Comparison of ENCODE assay signal across 1 cellular context in genomic region chr11:12537778-12538401, GRCh38.
TF ChIP-seq lines count a peak whose summit lies in the region.

No MANE protein-coding gene starts in this region.

TF ChIP-seq in GM23338, 12 proteins besides CTCF, POLR2A, EP300 and RAD21 (continued from another document):
- no peak for TF ChIP-seq ZNF462 (CRISPR knock-in tag; IDR thresholded peaks at IDR 0.05)
- TF ChIP-seq POLR2AphosphoS5 (IDR thresholded peaks at IDR 0.05; ENCODE audit: low read depth), result no peak
- TF ChIP-seq STAT1 (IDR thresholded peaks at IDR 0.05; ENCODE audit: unreplicated experiment), result no peak
- no peak for TF ChIP-seq ZNF114 (CRISPR knock-in tag; IDR thresholded peaks at IDR 0.05)
- no peak for TF ChIP-seq NANOG (IDR thresholded peaks at IDR 0.05; ENCODE audit: borderline replicate concordance)
